Comparison of ENCODE assay signal across 11 cellular contexts in the genomic region with DNA sequence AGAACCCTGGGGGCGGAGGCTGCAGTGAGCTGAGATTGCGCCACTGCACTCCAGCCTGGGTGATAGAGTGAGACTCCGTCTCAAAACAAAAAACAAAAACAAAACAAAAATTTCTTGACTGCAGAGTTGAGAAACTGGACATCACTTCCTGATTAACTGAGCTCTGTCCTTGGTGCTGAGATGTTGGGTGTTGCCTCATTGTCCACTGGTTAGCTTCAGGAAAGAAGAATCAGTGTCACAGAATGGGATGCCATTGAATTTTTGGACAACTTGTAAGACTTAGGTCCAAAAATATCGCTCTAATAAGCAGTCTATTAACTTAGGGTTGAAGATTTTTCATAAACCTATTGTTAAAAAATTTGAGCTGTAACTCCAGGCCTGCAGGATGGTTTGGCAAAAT. TPM values are rescaled to one million over a fixed set of nuclear protein-coding genes. Genes with fewer than 3 reads are reported as not detected.
DNase-seq lines count a peak whose midpoint lies in the region; ATAC-seq and TF ChIP-seq lines count a peak whose summit lies in the region.
"Had no signal": no experiment of that assay in that cellular context is flagged by ENCODE, and none has a peak within 500 bp of the region (broad histone marks: within the 10 kb centered on the region; RNA-seq: fewer than 3 reads in every experiment).

No MANE protein-coding gene starts in this region.

- no peaks in the 10 kb centered on the region for H3K4me1 Mint-ChIP-seq in stimulated activated memory B cell treated with anti-CD40 and anti-IgM and Interleukin-4, amounts not matched to agents 10 μg/mL and 1 μg/mL and 100 μg/mL, for 72 hours
- no peaks in the 10 kb centered on the region for H3K4me1 Mint-ChIP-seq in activated T-helper 2 cell treated with anti-CD3 and anti-CD28 coated beads, Interferon-gamma antibody, Interleukin-2, Interleukin-4, amounts not matched to agents 10 μg/mL and 5 μg/mL and 100 μg/mL, durations not matched to agents 14 hours and 24 hours and 36 hours (ENCODE audit: low read depth)
- H3K4me1 Mint-ChIP-seq: activated T-helper 17 cell treated with anti-CD3 and anti-CD28 coated beads, Interleukin-2, amount 50 U/mL, for 72 hours had no signal

- H3K27ac Mint-ChIP-seq in stimulated activated memory B cell treated with anti-CD40 and anti-IgM and Interleukin-4, amounts not matched to agents 10 μg/mL and 1 μg/mL and 100 μg/mL, for 72 hours, result no peak overlapping the region
- no peak overlapping the region for H3K27ac Mint-ChIP-seq in activated T-helper 2 cell treated with anti-CD3 and anti-CD28 coated beads, Interferon-gamma antibody, Interleukin-2, Interleukin-4, amounts not matched to agents 10 μg/mL and 5 μg/mL and 100 μg/mL, durations not matched to agents 14 hours and 24 hours and 36 hours
- H3K27ac Mint-ChIP-seq: activated T-helper 17 cell treated with anti-CD3 and anti-CD28 coated beads, Interleukin-2, amount 50 U/mL, for 72 hours had no signal

- peak; percentile 45 for DNase-seq in GM20000 (ENCODE audit: low spot score)
- DNase-seq in MV-4-11 (lab: John Stamatoyannopoulos, UW), result peak; percentile 40
- peak; percentile 66 to 81 for DNase-seq in T47D (ENCODE audit: low read depth in 1 of 2, low spot score in 1 of 2)
- DNase-seq in lung microvascular endothelial cell (ENCODE audit: low read depth in 2 of 2), result peak; percentile 55 to 61
- no peak for DNase-seq in activated T-helper 2 cell treated with anti-CD3 and anti-CD28 coated beads, Interferon-gamma antibody, Interleukin-2, Interleukin-4, amounts not matched to agents 10 μg/mL and 5 μg/mL and 100 μg/mL, durations not matched to agents 14 hours and 24 hours and 36 hours (ENCODE audit: low spot score)
- DNase-seq in DMS79 (lab: John Stamatoyannopoulos, UW), result no peak
- DNase-seq in activated T-cell treated with anti-CD3 and anti-CD28 coated beads for 4 hours, result no peak
- DNase-seq: occipital lobe had no signal

- H3K27me3 Mint-ChIP-seq in stimulated activated memory B cell treated with anti-CD40 and anti-IgM and Interleukin-4, amounts not matched to agents 10 μg/mL and 1 μg/mL and 100 μg/mL, for 72 hours, result peaks cover 24% of the 10 kb centered on the region
- peaks cover 15% of the 10 kb centered on the region for H3K27me3 Mint-ChIP-seq in activated T-helper 2 cell treated with anti-CD3 and anti-CD28 coated beads, Interferon-gamma antibody, Interleukin-2, Interleukin-4, amounts not matched to agents 10 μg/mL and 5 μg/mL and 100 μg/mL, durations not matched to agents 14 hours and 24 hours and 36 hours (ENCODE audit: low read depth)

- ATAC-seq in stimulated activated memory B cell treated with anti-CD40 and anti-IgM and Interleukin-4, amounts not matched to agents 10 μg/mL and 1 μg/mL and 100 μg/mL, for 72 hours, result no peak
- ATAC-seq: activated T-helper 17 cell treated with anti-CD3 and anti-CD28 coated beads, Interleukin-2, amount 50 U/mL, for 72 hours had no signal

- no peak overlapping the region for H3K4me3 Mint-ChIP-seq in stimulated activated memory B cell treated with anti-CD40 and anti-IgM and Interleukin-4, amounts not matched to agents 10 μg/mL and 1 μg/mL and 100 μg/mL, for 72 hours
- H3K4me3 Mint-ChIP-seq in activated T-helper 2 cell treated with anti-CD3 and anti-CD28 coated beads, Interferon-gamma antibody, Interleukin-2, Interleukin-4, amounts not matched to agents 10 μg/mL and 5 μg/mL and 100 μg/mL, durations not matched to agents 14 hours and 24 hours and 36 hours (ENCODE audit: low read depth), result no peak overlapping the region
- H3K4me3 Mint-ChIP-seq: activated T-helper 17 cell treated with anti-CD3 and anti-CD28 coated beads, Interleukin-2, amount 50 U/mL, for 72 hours had no signal

- no peaks in the 10 kb centered on the region for H3K9me3 Mint-ChIP-seq in stimulated activated memory B cell treated with anti-CD40 and anti-IgM and Interleukin-4, amounts not matched to agents 10 μg/mL and 1 μg/mL and 100 μg/mL, for 72 hours
- no peaks in the 10 kb centered on the region for H3K9me3 Mint-ChIP-seq in activated T-helper 2 cell treated with anti-CD3 and anti-CD28 coated beads, Interferon-gamma antibody, Interleukin-2, Interleukin-4, amounts not matched to agents 10 μg/mL and 5 μg/mL and 100 μg/mL, durations not matched to agents 14 hours and 24 hours and 36 hours
- H3K9me3 Mint-ChIP-seq: activated T-helper 17 cell treated with anti-CD3 and anti-CD28 coated beads, Interleukin-2, amount 50 U/mL, for 72 hours had no signal

- in situ Hi-C loops in T47D (cut with HindIII; ENCODE audit: low pct_unique_long_range_greater_than_20kb, low sequenced_read_pairs), result no loop called here

- no peaks in the 10 kb centered on the region for H3K36me3 Mint-ChIP-seq in stimulated activated memory B cell treated with anti-CD40 and anti-IgM and Interleukin-4, amounts not matched to agents 10 μg/mL and 1 μg/mL and 100 μg/mL, for 72 hours
- no peaks in the 10 kb centered on the region for H3K36me3 Mint-ChIP-seq in activated T-helper 2 cell treated with anti-CD3 and anti-CD28 coated beads, Interferon-gamma antibody, Interleukin-2, Interleukin-4, amounts not matched to agents 10 μg/mL and 5 μg/mL and 100 μg/mL, durations not matched to agents 14 hours and 24 hours and 36 hours (ENCODE audit: low read depth)

- intact Hi-C loops in activated T-helper 2 cell treated with anti-CD3 and anti-CD28 coated beads, Interferon-gamma antibody, Interleukin-2, Interleukin-4, amounts not matched to agents 10 μg/mL and 5 μg/mL and 100 μg/mL, durations not matched to agents 14 hours and 24 hours and 36 hours (cut with micrococcal nuclease), result no loop called here

- no peak for TF ChIP-seq CTCF in GM20000 (IDR thresholded peaks at IDR 0.05; ENCODE audit: extremely low read depth, missing control alignments)

RNA-seq across cellular contexts. Expression of a gene that starts 23.8 kb away (rescaled TPM):
- not detected in 2 replicates for total RNA-seq in lung microvascular endothelial cell
- not detected in 2 replicates for total RNA-seq in activated T-helper 2 cell treated with anti-CD3 and anti-CD28 coated beads, Interferon-gamma antibody, Interleukin-2, Interleukin-4, amounts not matched to agents 10 μg/mL and 5 μg/mL and 100 μg/mL, durations not matched to agents 14 hours and 24 hours and 36 hours
- total RNA-seq: activated T-helper 17 cell treated with anti-CD3 and anti-CD28 coated beads, Interleukin-2, amount 50 U/mL, for 72 hours; occipital lobe; SJSA1 had no signal

Comparison
In these comparisons a context has a peak if more than half of its experiments do, and no peak if none do; other contexts are left out.
1. DNase-seq: peak in GM20000 (single experiment), MV-4-11 (single experiment), T47D (2 of 2) and lung microvascular endothelial cell (2 of 2); none in activated T-helper 2 cell treated with anti-CD3 and anti-CD28 coated beads, Interferon-gamma antibody, Interleukin-2, Interleukin-4, amounts not matched to agents 10 μg/mL and 5 μg/mL and 100 μg/mL, durations not matched to agents 14 hours and 24 hours and 36 hours (single experiment), DMS79 (single experiment) and activated T-cell treated with anti-CD3 and anti-CD28 coated beads for 4 hours (single experiment).